ENCODE assay signal across 12 cellular contexts in the genomic region with DNA sequence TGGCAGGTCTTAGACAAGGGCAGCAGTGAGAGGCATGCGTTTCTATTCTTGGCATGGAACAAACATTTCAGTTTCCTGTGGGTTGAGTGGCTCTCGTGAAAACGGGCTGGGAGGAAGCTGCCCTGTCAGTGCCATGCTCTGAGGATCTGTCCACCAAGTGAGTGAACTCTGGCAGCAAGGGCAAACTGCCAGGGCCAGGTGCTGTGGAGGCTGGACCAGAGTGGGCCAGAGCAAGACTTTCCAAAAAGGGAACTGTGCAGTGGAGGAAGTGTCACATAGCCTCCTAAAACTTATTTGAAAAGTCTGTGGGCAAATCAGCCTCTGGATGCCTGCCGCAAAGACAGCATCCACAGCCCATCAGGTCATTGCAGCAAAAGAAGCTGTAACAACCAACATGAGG. TPM values are rescaled to one million over a fixed set of nuclear protein-coding genes. Genes with fewer than 3 reads are reported as not detected.
DNase-seq lines count a peak whose midpoint lies in the region; ATAC-seq and TF ChIP-seq lines count a peak whose summit lies in the region.
"Had no signal": no experiment of that assay in that cellular context is flagged by ENCODE, and none has a peak within 500 bp of the region (broad histone marks: within the 10 kb centered on the region; RNA-seq: fewer than 3 reads in every experiment).

No MANE protein-coding gene starts in this region.

- peak overlapping the region in 5 of 8 donors; percentile 7 to 64 (median 27) for H3K4me3 Mint-ChIP-seq in CD4-positive, alpha-beta memory T cell
- H3K4me3 Mint-ChIP-seq in mesothelial cell of epicardium, result no peak overlapping the region
- no peak overlapping the region for H3K4me3 Mint-ChIP-seq in GM23338

- peak overlapping the region in 3 of 7 donors; percentile 32 to 63 (median 44) for H3K27ac Mint-ChIP-seq in CD4-positive, alpha-beta memory T cell
- no peak overlapping the region for H3K27ac Mint-ChIP-seq in mesothelial cell of epicardium
- no peak overlapping the region for H3K27ac Mint-ChIP-seq in GM23338

- POLR2A ChIA-PET in CD4-positive, alpha-beta memory T cell (lab: Charles Lee; ENCODE audit: partially characterized antibody), result no interaction called here

- H3K4me3 ChIP-seq in CD4-positive, alpha-beta memory T cell (ENCODE audit: low read length in 2 of 2), result no peak overlapping the region
- H3K4me3 ChIP-seq in mucosa of descending colon, result no peak overlapping the region
- no peak overlapping the region for H3K4me3 ChIP-seq in GM23338
- H3K4me3 ChIP-seq: lung had no signal

- peaks cover 24% of the 10 kb centered on the region for H3K4me1 ChIP-seq in CD4-positive, alpha-beta memory T cell (ENCODE audit: insufficient read depth, low read length)
- no peaks in the 10 kb centered on the region for H3K4me1 ChIP-seq in mucosa of descending colon (ENCODE audit: low read depth)
- no peaks in the 10 kb centered on the region for H3K4me1 ChIP-seq in GM23338 (ENCODE audit: insufficient read depth)

- intact Hi-C loops in CD4-positive, alpha-beta memory T cell (cut with micrococcal nuclease), result no loop called here
- intact Hi-C loops in mucosa of descending colon (cut with DNase I, micrococcal nuclease), result no loop called here

- H3K27ac ChIP-seq in CD4-positive, alpha-beta memory T cell (ENCODE audit: low read depth, low read length), result no peak overlapping the region
- no peak overlapping the region for H3K27ac ChIP-seq in GM23338 (ENCODE audit: low read depth)

- no peak for TF ChIP-seq CTCF in mucosa of descending colon (IDR thresholded peaks at IDR 0.05)
- TF ChIP-seq CTCF in mesothelial cell of epicardium (IDR thresholded peaks at IDR 0.05; ENCODE audit: unreplicated experiment), result no peak
- TF ChIP-seq CTCF in GM23338 (conservative IDR thresholded peaks at IDR 0.05; ENCODE audit: low read depth in 2 of 2), result no peak

- peaks cover 21 to 40% (median 29%) of the 10 kb centered on the region in 4 donors for H3K4me1 Mint-ChIP-seq in CD4-positive, alpha-beta memory T cell
- peaks cover 4% of the 10 kb centered on the region for H3K4me1 Mint-ChIP-seq in mesothelial cell of epicardium
- H3K4me1 Mint-ChIP-seq in GM23338, result no peaks in the 10 kb centered on the region

- H4K20me1 ChIP-seq in GM23338 (replicated peaks; ENCODE audit: insufficient read depth), result no peaks in the 10 kb centered on the region

- H3K9me3 ChIP-seq in CD4-positive, alpha-beta memory T cell (ENCODE audit: control insufficient read depth in 1 of 2, low read length in 2 of 2), result no peaks in the 10 kb centered on the region
- no peaks in the 10 kb centered on the region for H3K9me3 ChIP-seq in mucosa of descending colon

- no peaks in the 10 kb centered on the region for H3K79me2 ChIP-seq in GM23338 (replicated peaks; ENCODE audit: insufficient read depth)

- CTCF ChIA-PET in CD4-positive, alpha-beta memory T cell (lab: Charles Lee; ENCODE audit: partially characterized antibody), result no interaction called here

- no peak for DNase-seq in CD4-positive, alpha-beta memory T cell
- DNase-seq in UCSD-AML1 (lab: John Stamatoyannopoulos, UW; ENCODE audit: unreplicated experiment), result peak; percentile 83
- peak in 2 of 3 donors; percentile 38 to 64 for DNase-seq in mucosa of descending colon
- no peak for DNase-seq in mesothelial cell of epicardium (ENCODE audit: low spot score in 2 of 2, unreplicated experiment in 2 of 2)
- DNase-seq in central memory CD4-positive, alpha-beta T cell, result no peak
- no peak for DNase-seq in GM23338 (ENCODE audit: low spot score)
- no peak for DNase-seq in NCI-H69 (lab: John Stamatoyannopoulos, UW)
- DNase-seq: activated gamma-delta T cell treated with Interleukin-2 at 50 U/mL for 16 hours, DMS 273 treated with DMSO at 0.1 percent for 48 hours, GOT3 had no signal

- ATAC-seq in GM21529 (IDR thresholded peaks at IDR 0.05; ENCODE audit: unreplicated experiment) (peak; percentile 37), mucosa of descending colon (peak; percentile 29), GM23338 (no peak)

- H3F3A ChIP-seq in GM23338 (replicated peaks; ENCODE audit: low read depth), result no peaks in the 10 kb centered on the region

- H3K9me2 ChIP-seq in GM23338 (ENCODE audit: insufficient read depth), result no peaks in the 10 kb centered on the region; the same call in 1 of the 2 replicates

- peaks cover 0 to 3% (median 0%) of the 10 kb centered on the region in 8 donors for H3K9me3 Mint-ChIP-seq in CD4-positive, alpha-beta memory T cell
- peaks cover 9% of the 10 kb centered on the region for H3K9me3 Mint-ChIP-seq in mesothelial cell of epicardium
- no peaks in the 10 kb centered on the region for H3K9me3 Mint-ChIP-seq in GM23338

- H3K27me3 Mint-ChIP-seq in CD4-positive, alpha-beta memory T cell, result no peaks in the 10 kb centered on the region
- H3K27me3 Mint-ChIP-seq in mesothelial cell of epicardium (ENCODE audit: low read depth), result peaks cover 7% of the 10 kb centered on the region
- peaks cover 3% of the 10 kb centered on the region for H3K27me3 Mint-ChIP-seq in GM23338 (ENCODE audit: insufficient read depth, low read depth, poor library complexity)

- no peak overlapping the region for H2AFZ ChIP-seq in GM23338

- H3K36me3 Mint-ChIP-seq in CD4-positive, alpha-beta memory T cell, result peaks cover 0 to 1% of the 10 kb centered on the region in 2 donors
- H3K36me3 Mint-ChIP-seq in mesothelial cell of epicardium (peaks cover 1% of the 10 kb centered on the region), GM23338 (ENCODE audit: low read depth) (no peaks in the 10 kb centered on the region; the same call in 1 of the 3 replicates)

- no peak overlapping the region for H3K4me2 ChIP-seq in GM23338

- H3K36me3 ChIP-seq in CD4-positive, alpha-beta memory T cell (ENCODE audit: insufficient read depth, low read length), result no peaks in the 10 kb centered on the region
- H3K36me3 ChIP-seq in mucosa of descending colon (ENCODE audit: low read depth) (no peaks in the 10 kb centered on the region), GM23338 (ENCODE audit: insufficient read depth) (no peaks in the 10 kb centered on the region)

- H3K27me3 ChIP-seq in CD4-positive, alpha-beta memory T cell (ENCODE audit: insufficient read depth, low read length), result no peaks in the 10 kb centered on the region
- H3K27me3 ChIP-seq in GM23338 (ENCODE audit: insufficient read depth), result no peaks in the 10 kb centered on the region

RNA-seq across cellular contexts. Expression of gene TAB2, which starts 44.2 kb away (rescaled TPM):
- 100 to 1,000 TPM; 108 to 116 TPM for total RNA-seq in CD4-positive, alpha-beta memory T cell
- 10 to 100 TPM; 27.0 to 28.9 TPM for polyA plus RNA-seq in CD4-positive, alpha-beta memory T cell
- total RNA-seq in mucosa of descending colon (100 to 1,000 TPM in 1 of 3 donors, 10 to 100 TPM in 2; 57.1 to 124 (median 70.2) TPM), mesothelial cell of epicardium (71.3 to 72.7 TPM (median 72.0 TPM) in 3 replicates)
- total RNA-seq in GM23338 (2014; rRNA removed; shearing (Covaris generic)), result 59.2 and 65.5 TPM in 2 replicates
- 19.8 and 21.7 TPM in 2 replicates for polyA plus RNA-seq in GM23338 (2016; fragmentation: Nextera tagmentation; extraction: Ambion mirVana)

Comparison
In these comparisons a context has a peak if more than half of its experiments do, and no peak if none do; other contexts are left out.
1. DNase-seq: peak in UCSD-AML1 (single experiment) and mucosa of descending colon (2 of 3); none in CD4-positive, alpha-beta memory T cell (0 of 5), mesothelial cell of epicardium (0 of 2), central memory CD4-positive, alpha-beta T cell (single experiment), GM23338 (single experiment) and NCI-H69 (single experiment).
2. H3K4me3 Mint-ChIP-seq: peak in CD4-positive, alpha-beta memory T cell (5 of 8); none in mesothelial cell of epicardium (single experiment) and GM23338 (single experiment).